In genomic region chr5:135551593-135552447, GRCh38 we compare ENCODE assay signal across 8 cellular contexts. TPM values are rescaled to one million over a fixed set of nuclear protein-coding genes. Genes with fewer than 3 reads are reported as not detected.
DNase-seq lines count a peak whose midpoint lies in the region; ATAC-seq and TF ChIP-seq lines count a peak whose summit lies in the region.

No MANE protein-coding gene starts in this region.

- no peak for TF ChIP-seq POLR2A in body of pancreas (IDR thresholded peaks at IDR 0.05)

- no peaks in the 10 kb centered on the region for H3K4me1 ChIP-seq in body of pancreas

- H3K36me3 Mint-ChIP-seq in T-helper 17 cell (ENCODE audit: low read depth) = peaks cover 6% of the 10 kb centered on the region

- intact Hi-C loops in body of pancreas (cut with DNase I) = no loop called here

- H3K27me3 ChIP-seq in body of pancreas = no peaks in the 10 kb centered on the region

- 31 to 32% methylated on average over 15 of the region's 15 CpGs for WGBS in body of pancreas, 2 donors

- peak; percentile 69 to 79 (median 77) for TF ChIP-seq CTCF in body of pancreas (IDR thresholded peaks at IDR 0.05)

- no peak overlapping the region for H3K27ac ChIP-seq in body of pancreas

- H3K4me3 Mint-ChIP-seq in T-helper 17 cell = no peak overlapping the region

- H3K9me3 ChIP-seq in T-helper 17 cell (ENCODE audit: control insufficient read depth, low read length, poor library complexity, severe bottlenecking) (no peaks in the 10 kb centered on the region), body of pancreas (no peaks in the 10 kb centered on the region)

- H3K27ac Mint-ChIP-seq in T-helper 17 cell = no peak overlapping the region

- DNase-seq in DMS114 treated with DMSO at 0.1 percent for 48 hours (lab: John Stamatoyannopoulos, UW; ENCODE audit: unreplicated experiment) (peak; percentile 53), GOT3 (lab: John Stamatoyannopoulos, UW) (peak; percentile 31), NCI-H1105 (lab: John Stamatoyannopoulos, UW) (peak; percentile 18), T-helper 17 cell (peak in 2 of 3 donors; percentile 15 to 35), body of pancreas (peak; percentile 67 to 78 (median 76)), inferior parietal cortex (ENCODE audit: extremely low spot score) (peak; percentile 87)
- peak; percentile 75 for DNase-seq in stimulated activated CD4-positive, alpha-beta T cell treated with anti-CD3 and anti-CD28 coated beads, Interleukin-15, amount 100 ng/mL, for 24 hours

- no peaks in the 10 kb centered on the region for H3K36me3 ChIP-seq in body of pancreas (replicated peaks in 1 of 2; ENCODE audit: insufficient read depth in 1 of 2, low read depth in 2 of 2)

- H3K27me3 Mint-ChIP-seq in T-helper 17 cell = peaks cover 71% of the 10 kb centered on the region

- peak; percentile 69 for ATAC-seq in T-helper 17 cell
- peak; percentile 73 for ATAC-seq in body of pancreas
- ATAC-seq in GM21381 (IDR thresholded peaks at IDR 0.05; ENCODE audit: unreplicated experiment) = no peak

- peaks cover 10% of the 10 kb centered on the region for H3K4me1 Mint-ChIP-seq in T-helper 17 cell

- no peak overlapping the region for H3K4me3 ChIP-seq in body of pancreas

RNA-seq across cellular contexts. Expression of gene NEUROG1, which starts 16.1 kb away (rescaled TPM):
- total RNA-seq in T-helper 17 cell (not detected), body of pancreas (not detected)

RNA-seq across cellular contexts. Expression of gene CXCL14, which starts 27.0 kb away (rescaled TPM):
- total RNA-seq in T-helper 17 cell (not detected), body of pancreas (10 to 100 TPM; 17.9 to 49.4 TPM)

Comparison
In these comparisons a context has a peak if more than half of its experiments do, and no peak if none do; other contexts are left out.
1. DNase-seq: peak in every context shown above with its lines; median percentile 87 in inferior parietal cortex; 76 in body of pancreas; 75 in stimulated activated CD4-positive, alpha-beta T cell treated with anti-CD3 and anti-CD28 coated beads, Interleukin-15, amount 100 ng/mL, for 24 hours; 53 in DMS114 treated with DMSO at 0.1 percent for 48 hours; 31 in GOT3; 25 in T-helper 17 cell; 18 in NCI-H1105.
2. RNA of gene CXCL14, which starts 27.0 kb away (total RNA-seq): 17.9 to 49.4 TPM in body of pancreas; not detected in T-helper 17 cell; every median in the first group is over 10 times any median in the second.